In genomic region chr6:15062311-15063252, GRCh38 we compare ENCODE assay signal across 1 cellular context.
TF ChIP-seq lines count a peak whose summit lies in the region.

No MANE protein-coding gene starts in this region.

TF ChIP-seq in K562, 482 proteins besides CTCF, POLR2A, EP300 and RAD21 (continued from another document and continues in another):
- TF ChIP-seq AFF1 (IDR thresholded peaks at IDR 0.05; ENCODE audit: low read depth in 1 of 2, partially characterized antibody in 2 of 2) (peak; percentile 33 to 71), ZNF12 (CRISPR knock-in tag; IDR thresholded peaks at IDR 0.05) (no peak), ZNF253 (CRISPR knock-in tag; conservative IDR thresholded peaks at IDR 0.05) (no peak), FOXK2 (conservative IDR thresholded peaks at IDR 0.05 in 1 of 2, IDR thresholded peaks at IDR 0.05 in 1 of 2; ENCODE audit: low read depth in 2 of 2) (peak; percentile 71 to 84), ATF1 (CRISPR knock-in tag; IDR thresholded peaks at IDR 0.05) (no peak), ATF1 (tag; IDR thresholded peaks at IDR 0.05) (peak; percentile 92), ZBTB26 (CRISPR knock-in tag; IDR thresholded peaks at IDR 0.05) (no peak), GABPB1 (CRISPR knock-in tag; IDR thresholded peaks at IDR 0.05) (no peak; the same call in 1 of the 2 replicates), ESRRA (IDR thresholded peaks at IDR 0.05; ENCODE audit: borderline replicate concordance, low read depth) (peak; percentile 93; the same call in 1 of the 2 replicates), ZNF76 (CRISPR knock-in tag; IDR thresholded peaks at IDR 0.05; ENCODE audit: borderline replicate concordance) (no peak), YY1 (IDR thresholded peaks at IDR 0.05; ENCODE audit: borderline replicate concordance in 1 of 3, control insufficient read depth in 1 of 3, extremely low read depth in 1 of 3, insufficient read depth in 3 of 3, insufficient read length in 1 of 3, insufficient replicate concordance in 2 of 3, low read depth in 1 of 3, low read length in 2 of 3) (peak in 1 of 3 experiments; percentile 6), ZNF561 (CRISPR knock-in tag; conservative IDR thresholded peaks at IDR 0.05) (no peak), HDAC1 (IDR thresholded peaks at IDR 0.05) (peak in 1 of 2 experiments; percentile 81; a peak in 2 of 4 replicates), CAMTA2 (CRISPR knock-in tag; conservative IDR thresholded peaks at IDR 0.05) (no peak), NR4A1 (CRISPR knock-in tag; IDR thresholded peaks at IDR 0.05) (no peak), NR4A1 (tag; IDR thresholded peaks at IDR 0.05) (peak; percentile 86; the same call in 1 of the 2 replicates), BCOR (IDR thresholded peaks at IDR 0.05) (0 out of 2 replicates have a peak, but pooled peaks have one; percentile 11), PHB (CRISPR knock-in tag; IDR thresholded peaks at IDR 0.05) (no peak), ZNF277 (CRISPR knock-in tag; IDR thresholded peaks at IDR 0.05; ENCODE audit: borderline replicate concordance) (no peak), ZFP1 (CRISPR knock-in tag; IDR thresholded peaks at IDR 0.05) (no peak), MEIS2 (IDR thresholded peaks at IDR 0.05; ENCODE audit: partially characterized antibody) (peak; percentile 99), ZMIZ1 (IDR thresholded peaks at IDR 0.05; ENCODE audit: low read depth in 2 of 2, low read length in 2 of 2) (peak in 1 of 2 experiments; percentile 57; a peak in 2 of 4 replicates), ZNF23 (CRISPR knock-in tag; IDR thresholded peaks at IDR 0.05) (no peak), RNF2 (IDR thresholded peaks at IDR 0.05) (peak; percentile 95), ILK (tag; IDR thresholded peaks at IDR 0.05; ENCODE audit: borderline replicate concordance, low read depth) (no peak), NFE2L1 (tag; IDR thresholded peaks at IDR 0.05; ENCODE audit: borderline replicate concordance, low read depth) (no peak), CLOCK (CRISPR knock-in tag; IDR thresholded peaks at IDR 0.05; ENCODE audit: borderline replicate concordance) (peak; percentile 20; the same call in 1 of the 2 replicates), TGIF2 (CRISPR knock-in tag; IDR thresholded peaks at IDR 0.05) (no peak), ZEB2 (IDR thresholded peaks at IDR 0.05) (peak; percentile 90; the same call in 1 of the 2 replicates), ZNF766 (CRISPR knock-in tag; conservative IDR thresholded peaks at IDR 0.05) (peak; percentile 86; the same call in 1 of the 2 replicates), SRF (CRISPR knock-in tag; IDR thresholded peaks at IDR 0.05) (peak; percentile 93 to 98), ZNF431 (CRISPR knock-in tag; IDR thresholded peaks at IDR 0.05) (peak; percentile 10), ZNF212 (CRISPR knock-in tag; IDR thresholded peaks at IDR 0.05) (no peak), MLLT1 (IDR thresholded peaks at IDR 0.05) (peak in 1 of 2 experiments; percentile 85; a peak in 2 of 4 replicates), CBX5 (IDR thresholded peaks at IDR 0.05; ENCODE audit: borderline replicate concordance, low read depth) (peak; percentile 6; the same call in 1 of the 2 replicates), MTA3 (IDR thresholded peaks at IDR 0.05; ENCODE audit: borderline replicate concordance) (peak; percentile 76; the same call in 1 of the 2 replicates), E2F5 (CRISPR knock-in tag; IDR thresholded peaks at IDR 0.05) (0 out of 2 replicates have a peak, but pooled peaks have one; percentile 84), NFRKB (IDR thresholded peaks at IDR 0.05; ENCODE audit: low read depth) (peak; percentile 58; the same call in 1 of the 2 replicates), NUFIP1 (IDR thresholded peaks at IDR 0.05; ENCODE audit: partially characterized antibody) (no peak), NFIC (IDR thresholded peaks at IDR 0.05) (peak; percentile 54), SOX6 (IDR thresholded peaks at IDR 0.05) (peak; percentile 98), ZNF586 (CRISPR knock-in tag; conservative IDR thresholded peaks at IDR 0.05) (no peak), ZNF668 (CRISPR knock-in tag; IDR thresholded peaks at IDR 0.05) (no peak), HES1 (IDR thresholded peaks at IDR 0.05; ENCODE audit: low read depth) (peak; percentile 63), TCF15 (CRISPR knock-in tag; IDR thresholded peaks at IDR 0.05) (0 out of 2 replicates have a peak, but pooled peaks have one; percentile 25), ZBTB12 (CRISPR knock-in tag; IDR thresholded peaks at IDR 0.05) (0 out of 2 replicates have a peak, but pooled peaks have one; percentile 60), RFX5 (IDR thresholded peaks at IDR 0.05; ENCODE audit: low read depth, low read length) (0 out of 2 replicates have a peak, but pooled peaks have one; percentile 57), MEF2A (IDR thresholded peaks at IDR 0.05; ENCODE audit: control insufficient read depth, low read depth, low read length) (peak; percentile 100)
